ENCODE assay signal across 8 cellular contexts in genomic region chr12:18250313-18250916, GRCh38.
DNase-seq lines count a peak whose midpoint lies in the region; ATAC-seq, FAIRE-seq and TF ChIP-seq lines count a peak whose summit lies in the region.

No MANE protein-coding gene starts in this region.

- H3K27ac Mint-ChIP-seq in nephron progenitor cell, result no peak overlapping the region

- H3K4me1 ChIP-seq in DOHH2 (ENCODE audit: control insufficient read depth, low read length) (no peaks in the 10 kb centered on the region), OCI-LY3 (ENCODE audit: low read length) (no peaks in the 10 kb centered on the region)

- H3K9me3 ChIP-seq in DOHH2 (ENCODE audit: control insufficient read depth, insufficient read depth, low read length), result no peaks in the 10 kb centered on the region
- H3K9me3 ChIP-seq in OCI-LY3 (ENCODE audit: insufficient read depth, low read length), result no peaks in the 10 kb centered on the region

- H3F3A ChIP-seq in DOHH2 (ENCODE audit: control insufficient read depth, insufficient read depth), result no peaks in the 10 kb centered on the region

- H3K4me1 Mint-ChIP-seq in nephron progenitor cell, result no peaks in the 10 kb centered on the region

- H3K4me2 ChIP-seq in DOHH2 (ENCODE audit: low read length) (no peak overlapping the region), OCI-LY3 (ENCODE audit: low read length) (no peak overlapping the region)

- H3K79me2 ChIP-seq in DOHH2 (ENCODE audit: control insufficient read depth, low read length) (no peaks in the 10 kb centered on the region), OCI-LY3 (ENCODE audit: low read length) (no peaks in the 10 kb centered on the region)

- DNase-seq in KG1 (lab: John Stamatoyannopoulos, UW) (peak; percentile 0), nephron progenitor cell (peak; percentile 24)
- DNase-seq in activated CD4-positive, CD25-positive, alpha-beta regulatory T cell treated with anti-CD3 and anti-CD28 coated beads, Interleukin-2, amount 50 U/mL, for 72 hours, result no peak
- no peak for DNase-seq in activated CD8-positive, alpha-beta memory T cell treated with anti-CD3 and anti-CD28 coated beads for 24 hours

- FAIRE-seq in endometrium (lab: Jason Lieb, UNC), result peak; percentile 97

- H3K9me2 ChIP-seq in DOHH2 (replicated peaks; ENCODE audit: control insufficient read depth, low read length), result no peaks in the 10 kb centered on the region

- H3K4me3 ChIP-seq in DOHH2 (ENCODE audit: low read length) (no peak overlapping the region), OCI-LY3 (ENCODE audit: low read length) (no peak overlapping the region)

- H3K4me3 Mint-ChIP-seq in nephron progenitor cell, result no peak overlapping the region

- H3K27me3 ChIP-seq in DOHH2 (ENCODE audit: control insufficient read depth, low read length), result no peaks in the 10 kb centered on the region
- H3K27me3 ChIP-seq in OCI-LY3 (ENCODE audit: low read depth, low read length), result 0 out of 2 replicates have a peak, but pooled peaks cover 2% of the 10 kb centered on the region

- H3K9me3 Mint-ChIP-seq in nephron progenitor cell, result no peaks in the 10 kb centered on the region

- H3K36me3 Mint-ChIP-seq in nephron progenitor cell (ENCODE audit: low read depth), result no peaks in the 10 kb centered on the region

- no peaks in the 10 kb centered on the region for H3K27me3 Mint-ChIP-seq in nephron progenitor cell (ENCODE audit: low read depth, poor library complexity)

- no peak overlapping the region for H3K9ac ChIP-seq in OCI-LY3 (ENCODE audit: low read length)

- ATAC-seq in HG02623 (IDR thresholded peaks at IDR 0.05; ENCODE audit: unreplicated experiment), result no peak

- no peak overlapping the region for H2AFZ ChIP-seq in OCI-LY3 (ENCODE audit: low read depth, low read length)

- H3K36me3 ChIP-seq in DOHH2 (ENCODE audit: control insufficient read depth, low read length) (no peaks in the 10 kb centered on the region), OCI-LY3 (replicated peaks; ENCODE audit: low read depth, low read length) (no peaks in the 10 kb centered on the region)

- H4K20me1 ChIP-seq in DOHH2 (ENCODE audit: control insufficient read depth, insufficient read depth, low read depth, low read length) (no peaks in the 10 kb centered on the region), OCI-LY3 (ENCODE audit: insufficient read depth, low read length) (no peaks in the 10 kb centered on the region)

- TF ChIP-seq CTCF in DOHH2 (IDR thresholded peaks at IDR 0.05; ENCODE audit: low read depth, low read length, poor library complexity, severe bottlenecking) (peak; percentile 68), OCI-LY3 (IDR thresholded peaks at IDR 0.05; ENCODE audit: low read depth, low read length) (peak; percentile 84), nephron progenitor cell (IDR thresholded peaks at IDR 0.05) (peak; percentile 69)

- no peak overlapping the region for H3K27ac ChIP-seq in DOHH2 (ENCODE audit: low read depth, low read length)
- H3K27ac ChIP-seq in OCI-LY3 (ENCODE audit: low read length), result no peak overlapping the region

Comparison
In these comparisons a context has a peak if more than half of its experiments do, and no peak if none do; other contexts are left out.
1. DNase-seq: peak in KG1 (single experiment) and nephron progenitor cell (single experiment); none in activated CD4-positive, CD25-positive, alpha-beta regulatory T cell treated with anti-CD3 and anti-CD28 coated beads, Interleukin-2, amount 50 U/mL, for 72 hours (single experiment) and activated CD8-positive, alpha-beta memory T cell treated with anti-CD3 and anti-CD28 coated beads for 24 hours (single experiment).
2. Peak in every context shown above with its lines, with median percentiles within 50 percentile points of each other: CTCF ChIP-seq.